ENCODE assay signal across 1 cellular context in the genomic region with DNA sequence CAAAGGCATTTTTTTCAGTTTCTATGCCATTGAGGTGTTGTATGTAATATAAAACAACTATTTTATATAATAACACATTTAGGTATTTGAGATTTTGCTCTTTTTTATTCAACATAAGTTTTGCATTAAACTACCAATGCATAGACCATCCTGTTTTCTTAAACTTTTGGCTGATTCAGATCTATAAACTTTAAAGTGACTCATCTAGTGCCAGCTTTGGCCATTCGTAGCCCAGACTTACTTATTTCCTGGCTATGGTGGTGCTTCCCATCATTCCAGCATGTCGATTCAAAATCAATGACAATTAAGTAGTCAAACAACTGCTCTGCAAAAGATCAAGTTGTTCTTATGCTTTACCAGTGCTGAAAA.
TF ChIP-seq lines count a peak whose summit lies in the region.

No MANE protein-coding gene starts in this region.

TF ChIP-seq in K562, 482 proteins besides CTCF, POLR2A, EP300 and RAD21:
- TF ChIP-seq NBN (IDR thresholded peaks at IDR 0.05; ENCODE audit: low read depth) (no peak), FOSL1 (tag; conservative IDR thresholded peaks at IDR 0.05) (0 out of 2 replicates have a peak, but pooled peaks have one; percentile 29)
